15 cellular contexts compared by ENCODE assay signal in genomic region chr9:70408393-70409040, GRCh38. TPM values are rescaled to one million over a fixed set of nuclear protein-coding genes. Genes with fewer than 3 reads are reported as not detected.
A peak's percentile ranks its signal among the peaks of the same experiment; 100 is the strongest.
DNase-seq lines count a peak whose midpoint lies in the region; ATAC-seq and TF ChIP-seq lines count a peak whose summit lies in the region.
"Had no signal": no experiment of that assay in that cellular context is flagged by ENCODE, and none has a peak within 500 bp of the region (broad histone marks: within the 10 kb centered on the region; RNA-seq: fewer than 3 reads in every experiment).

No MANE protein-coding gene starts in this region.

- intact Hi-C loops in dendritic cell treated with granulocyte-macrophage colony-stimulating factor and Interleukin-4, amounts not matched to agents 40 ng/mL and 50 ng/mL, for 4 days (cut with micrococcal nuclease), result no loop called here
- intact Hi-C loops in vagina (cut with DNase I), result no loop called here
- intact Hi-C loops in left colon (cut with DNase I, micrococcal nuclease), result no loop called here

- no peak overlapping the region for H3K4me3 Mint-ChIP-seq in stimulated activated naive CD8-positive, alpha-beta T cell treated with anti-CD3 and anti-CD28 coated beads, Interleukin-15, Interleukin-2, amounts not matched to agents 100 ng/mL and 50 ng/mL, for 24 hours
- peak overlapping the region in 1 of 2 donors; percentile 91 for H3K4me3 Mint-ChIP-seq in stimulated activated naive CD8-positive, alpha-beta T cell treated with anti-CD3 and anti-CD28 coated beads, Interleukin-15, amount 100 ng/mL, for 72 hours
- H3K4me3 Mint-ChIP-seq in dendritic cell treated with granulocyte-macrophage colony-stimulating factor and Interleukin-4, amounts not matched to agents 40 ng/mL and 50 ng/mL, for 4 days, result no peak overlapping the region
- H3K4me3 Mint-ChIP-seq in glutamatergic neuron (ENCODE audit: unreplicated experiment), result no peak overlapping the region
- H3K4me3 Mint-ChIP-seq: natural killer cell had no signal

- no peak for ATAC-seq in stimulated activated naive CD8-positive, alpha-beta T cell treated with anti-CD3 and anti-CD28 coated beads, Interleukin-15, amount 100 ng/mL, for 72 hours
- ATAC-seq in GM19035 (IDR thresholded peaks at IDR 0.05; ENCODE audit: unreplicated experiment) (no peak), left colon (no peak)
- ATAC-seq: natural killer cell had no signal

- peak overlapping the region; percentile 96 for H3K27ac Mint-ChIP-seq in stimulated activated naive CD8-positive, alpha-beta T cell treated with anti-CD3 and anti-CD28 coated beads, Interleukin-15, Interleukin-2, amounts not matched to agents 100 ng/mL and 50 ng/mL, for 24 hours
- H3K27ac Mint-ChIP-seq in stimulated activated naive CD8-positive, alpha-beta T cell treated with anti-CD3 and anti-CD28 coated beads, Interleukin-15, amount 100 ng/mL, for 72 hours, result peak overlapping the region in 1 of 2 donors; percentile 46
- peak overlapping the region; percentile 25 for H3K27ac Mint-ChIP-seq in dendritic cell treated with granulocyte-macrophage colony-stimulating factor and Interleukin-4, amounts not matched to agents 40 ng/mL and 50 ng/mL, for 4 days
- no peak overlapping the region for H3K27ac Mint-ChIP-seq in glutamatergic neuron (ENCODE audit: unreplicated experiment)

- H3K9me3 Mint-ChIP-seq in stimulated activated naive CD8-positive, alpha-beta T cell treated with anti-CD3 and anti-CD28 coated beads, Interleukin-15, Interleukin-2, amounts not matched to agents 100 ng/mL and 50 ng/mL, for 24 hours, result no peaks in the 10 kb centered on the region
- H3K9me3 Mint-ChIP-seq in stimulated activated naive CD8-positive, alpha-beta T cell treated with anti-CD3 and anti-CD28 coated beads, Interleukin-15, amount 100 ng/mL, for 72 hours, result no peaks in the 10 kb centered on the region
- no peaks in the 10 kb centered on the region for H3K9me3 Mint-ChIP-seq in dendritic cell treated with granulocyte-macrophage colony-stimulating factor and Interleukin-4, amounts not matched to agents 40 ng/mL and 50 ng/mL, for 4 days
- H3K9me3 Mint-ChIP-seq in glutamatergic neuron (ENCODE audit: unreplicated experiment), result peaks cover 1% of the 10 kb centered on the region
- H3K9me3 Mint-ChIP-seq: natural killer cell had no signal

- H3K4me1 Mint-ChIP-seq in stimulated activated naive CD8-positive, alpha-beta T cell treated with anti-CD3 and anti-CD28 coated beads, Interleukin-15, Interleukin-2, amounts not matched to agents 100 ng/mL and 50 ng/mL, for 24 hours (ENCODE audit: low read depth), result peaks cover 81% of the 10 kb centered on the region
- peaks cover 67% of the 10 kb centered on the region for H3K4me1 Mint-ChIP-seq in stimulated activated naive CD8-positive, alpha-beta T cell treated with anti-CD3 and anti-CD28 coated beads, Interleukin-15, amount 100 ng/mL, for 72 hours
- peaks cover 64% of the 10 kb centered on the region for H3K4me1 Mint-ChIP-seq in dendritic cell treated with granulocyte-macrophage colony-stimulating factor and Interleukin-4, amounts not matched to agents 40 ng/mL and 50 ng/mL, for 4 days (ENCODE audit: low read depth)
- H3K4me1 Mint-ChIP-seq in glutamatergic neuron (ENCODE audit: low read depth, unreplicated experiment), result peaks cover 3% of the 10 kb centered on the region

- peaks cover 6% of the 10 kb centered on the region for H3K36me3 ChIP-seq in osteoblast (ENCODE audit: insufficient read depth, low read length)
- H3K36me3 ChIP-seq in vagina, result no peaks in the 10 kb centered on the region
- H3K36me3 ChIP-seq: BE2C had no signal

- no peak for TF ChIP-seq CTCF in osteoblast (IDR thresholded peaks at IDR 0.05; ENCODE audit: extremely low read depth, low read depth, low read length)
- no peak for TF ChIP-seq CTCF in vagina (IDR thresholded peaks at IDR 0.05)
- no peak for TF ChIP-seq CTCF in glutamatergic neuron (IDR thresholded peaks at IDR 0.05; ENCODE audit: partially characterized antibody, unreplicated experiment)

- H3K4me3 ChIP-seq in osteoblast (ENCODE audit: insufficient read depth, low read length) (no peak overlapping the region), vagina (no peak overlapping the region)

- DNase-seq in stimulated activated naive CD8-positive, alpha-beta T cell treated with anti-CD3 and anti-CD28 coated beads, Interleukin-15, amount 100 ng/mL, for 72 hours, result no peak
- DNase-seq in osteoblast (ENCODE audit: insufficient read length, low spot score, missing footprints) (no peak), vagina (ENCODE audit: extremely low spot score in 2 of 2) (no peak), left colon (no peak), glutamatergic neuron (no peak)
- DNase-seq: amniotic stem cell; BE2C; GF-D8; natural killer cell; NCI-H1048; NCI-H2227 treated with DMSO at 0.1 percent for 48 hours; stimulated activated CD8-positive, alpha-beta memory T cell treated with anti-CD3 and anti-CD28 coated beads, Interleukin-4, amount 100 ng/mL, for 48 hours had no signal

- H3K4me1 ChIP-seq in osteoblast (ENCODE audit: insufficient read depth, low read length) (peaks cover 67% of the 10 kb centered on the region), vagina (peaks cover 69% of the 10 kb centered on the region)
- H3K4me1 ChIP-seq: BE2C had no signal

- H3K4me2 ChIP-seq in osteoblast (ENCODE audit: insufficient read depth, low read length), result no peak overlapping the region

- H3K9me3 ChIP-seq in osteoblast (ENCODE audit: low read depth, low read length), result no peaks in the 10 kb centered on the region
- no peaks in the 10 kb centered on the region for H3K9me3 ChIP-seq in vagina
- H3K9me3 ChIP-seq: BE2C had no signal

- H3K27me3 ChIP-seq in osteoblast (ENCODE audit: insufficient read depth, low read length) (no peaks in the 10 kb centered on the region), vagina (no peaks in the 10 kb centered on the region)

- no peaks in the 10 kb centered on the region for H3K27me3 Mint-ChIP-seq in stimulated activated naive CD8-positive, alpha-beta T cell treated with anti-CD3 and anti-CD28 coated beads, Interleukin-15, Interleukin-2, amounts not matched to agents 100 ng/mL and 50 ng/mL, for 24 hours
- H3K27me3 Mint-ChIP-seq in stimulated activated naive CD8-positive, alpha-beta T cell treated with anti-CD3 and anti-CD28 coated beads, Interleukin-15, amount 100 ng/mL, for 72 hours, result no peaks in the 10 kb centered on the region
- no peaks in the 10 kb centered on the region for H3K27me3 Mint-ChIP-seq in dendritic cell treated with granulocyte-macrophage colony-stimulating factor and Interleukin-4, amounts not matched to agents 40 ng/mL and 50 ng/mL, for 4 days
- peaks cover 12% of the 10 kb centered on the region for H3K27me3 Mint-ChIP-seq in glutamatergic neuron (ENCODE audit: unreplicated experiment)

- peak overlapping the region; percentile 99 for H3K27ac ChIP-seq in osteoblast (ENCODE audit: low read depth, low read length)
- peak overlapping the region; percentile 62 for H3K27ac ChIP-seq in vagina

- peaks cover 4% of the 10 kb centered on the region for H4K20me1 ChIP-seq in osteoblast (ENCODE audit: insufficient read depth, low read length)

- peaks cover 92% of the 10 kb centered on the region for H3K79me2 ChIP-seq in osteoblast (ENCODE audit: insufficient read depth, low read length)

- no peak overlapping the region for H2AFZ ChIP-seq in osteoblast (ENCODE audit: low read length)

- H3K36me3 Mint-ChIP-seq in stimulated activated naive CD8-positive, alpha-beta T cell treated with anti-CD3 and anti-CD28 coated beads, Interleukin-15, Interleukin-2, amounts not matched to agents 100 ng/mL and 50 ng/mL, for 24 hours (ENCODE audit: low read depth), result no peaks in the 10 kb centered on the region
- H3K36me3 Mint-ChIP-seq in dendritic cell treated with granulocyte-macrophage colony-stimulating factor and Interleukin-4, amounts not matched to agents 40 ng/mL and 50 ng/mL, for 4 days (ENCODE audit: low read depth), result peaks cover 8% of the 10 kb centered on the region
- no peaks in the 10 kb centered on the region for H3K36me3 Mint-ChIP-seq in glutamatergic neuron (ENCODE audit: unreplicated experiment)
- H3K36me3 Mint-ChIP-seq: natural killer cell had no signal

- TF ChIP-seq POLR2A in vagina (IDR thresholded peaks at IDR 0.05), result no peak

RNA-seq across cellular contexts. Expression of gene KLF9, which starts 5.9 kb away (rescaled TPM):
- total RNA-seq in osteoblast, result 46.9 and 51.8 TPM in 2 replicates
- 98.5 TPM for total RNA-seq in vagina
- total RNA-seq in left colon, result 10 to 100 TPM; 26.7 to 55.2 TPM
- 0.25 TPM for total RNA-seq in glutamatergic neuron (ENCODE audit: unreplicated experiment)

Comparison
In these comparisons a context has a peak if more than half of its experiments do, and no peak if none do; other contexts are left out.
1. RNA of gene KLF9, which starts 5.9 kb away (total RNA-seq): 98.5 TPM in vagina (single experiment), 26.7 to 55.2 TPM in left colon and 46.9 to 51.8 TPM in osteoblast; 0.25 TPM in glutamatergic neuron (single experiment); every median in the first group is over 10 times any median in the second.